In the genomic region with DNA sequence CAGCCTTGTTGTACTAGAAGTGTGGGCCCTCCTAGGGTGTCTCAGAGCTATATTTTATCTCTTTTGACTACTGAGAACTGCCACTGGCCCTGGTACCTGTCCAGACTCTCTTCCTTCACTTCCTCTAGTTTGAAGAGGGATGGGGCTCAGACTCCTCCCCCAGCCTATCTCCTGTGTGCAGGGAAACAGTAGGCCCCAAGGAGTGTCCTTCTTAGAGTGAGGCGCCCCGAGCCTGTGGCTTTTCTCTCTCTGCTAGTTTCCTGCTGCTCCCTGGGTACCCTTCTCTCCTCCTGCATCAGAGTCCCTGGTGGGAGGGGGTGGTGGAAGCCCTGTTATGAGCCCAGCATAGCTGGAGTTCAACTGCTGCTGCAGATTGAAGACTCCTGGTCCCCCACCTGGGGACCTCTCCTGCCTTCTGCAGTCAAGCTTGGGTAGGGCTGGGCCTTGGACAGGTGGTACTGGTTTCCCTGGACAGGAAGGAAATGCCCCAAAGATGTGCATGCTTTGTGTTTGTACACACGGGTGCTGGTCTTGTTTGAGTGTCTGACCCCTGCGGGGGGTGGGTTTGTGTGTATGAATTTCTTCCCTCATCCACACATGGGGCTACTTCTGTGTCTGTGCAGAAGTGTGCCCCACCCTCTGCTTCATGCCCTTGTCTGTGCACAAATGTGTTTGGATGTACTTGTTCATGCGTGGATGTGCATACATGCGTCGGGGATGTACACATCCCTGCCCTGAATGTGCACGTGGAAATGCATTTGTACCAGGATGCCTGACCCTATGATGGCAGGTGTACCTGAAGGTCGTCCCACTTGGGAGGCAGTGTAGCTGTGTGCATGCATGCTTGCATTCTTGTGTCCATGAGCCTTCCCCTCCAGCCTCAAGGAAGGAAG, we compare ENCODE assay signal across 8 cellular contexts. TPM values are rescaled to one million over a fixed set of nuclear protein-coding genes. Genes with fewer than 3 reads are reported as not detected.
DNase-seq lines count a peak whose midpoint lies in the region; ATAC-seq and TF ChIP-seq lines count a peak whose summit lies in the region.

No MANE protein-coding gene starts in this region.

- intact Hi-C loops in sigmoid colon (cut with DNase I) = no loop called here

- 47 to 52% methylated on average over 9 of the region's 9 CpGs for WGBS in sigmoid colon, 2 donors

- H3K9me3 ChIP-seq in SJSA1 (replicated peaks) (peaks cover 2% of the 10 kb centered on the region; the same call in 1 of the 2 replicates), fibroblast of lung (ENCODE audit: control insufficient read depth, insufficient read depth, low read depth, low read length) (no peaks in the 10 kb centered on the region), sigmoid colon (no peaks in the 10 kb centered on the region)

- no peak overlapping the region for H3K9ac ChIP-seq in fibroblast of lung (ENCODE audit: insufficient read depth, low read length)

- ATAC-seq in HG03442 (IDR thresholded peaks at IDR 0.05; ENCODE audit: unreplicated experiment) (no peak), GM18868 (IDR thresholded peaks at IDR 0.05; ENCODE audit: unreplicated experiment) (no peak)
- no peak for ATAC-seq in stimulated activated naive CD8-positive, alpha-beta T cell treated with anti-CD3 and anti-CD28 coated beads, Interleukin-15, amount 100 ng/mL, for 72 hours

- TF ChIP-seq CTCF in fibroblast of lung (conservative IDR thresholded peaks at IDR 0.05 in 1 of 2, IDR thresholded peaks at IDR 0.05 in 1 of 2; ENCODE audit: low read depth in 1 of 2, low read length in 2 of 2) = no peak
- no peak for TF ChIP-seq CTCF in sigmoid colon (IDR thresholded peaks at IDR 0.05)

- peaks cover 17% of the 10 kb centered on the region for H3K4me1 Mint-ChIP-seq in stimulated activated naive CD8-positive, alpha-beta T cell treated with anti-CD3 and anti-CD28 coated beads, Interleukin-15, amount 100 ng/mL, for 72 hours

- no peaks in the 10 kb centered on the region for H4K20me1 ChIP-seq in fibroblast of lung (ENCODE audit: control insufficient read depth, extremely low read depth, insufficient read depth, low read length)

- peaks cover 26% of the 10 kb centered on the region for H3K79me2 ChIP-seq in fibroblast of lung (ENCODE audit: control insufficient read depth, insufficient read depth, low read length)

- DNase-seq in H4 (ENCODE audit: low spot score) (peak; percentile 20), SJSA1 (ENCODE audit: low read depth in 1 of 2, low spot score in 2 of 2) (no peak), fibroblast of lung (ENCODE audit: low read depth in 2 of 2) (no peak), sigmoid colon (peak; percentile 64), NCI-H1417 treated with DMSO at 0.1 percent for 48 hours (lab: John Stamatoyannopoulos, UW) (no peak)
- DNase-seq in stimulated activated naive CD8-positive, alpha-beta T cell treated with anti-CD3 and anti-CD28 coated beads, Interleukin-15, amount 100 ng/mL, for 72 hours = no peak

- no peaks in the 10 kb centered on the region for H3K27me3 Mint-ChIP-seq in stimulated activated naive CD8-positive, alpha-beta T cell treated with anti-CD3 and anti-CD28 coated beads, Interleukin-15, amount 100 ng/mL, for 72 hours

- H3K36me3 ChIP-seq in SJSA1 (peaks cover 19% of the 10 kb centered on the region), fibroblast of lung (ENCODE audit: control insufficient read depth, insufficient read depth, low read length) (no peaks in the 10 kb centered on the region), sigmoid colon (no peaks in the 10 kb centered on the region)

- no peaks in the 10 kb centered on the region for H3K9me3 Mint-ChIP-seq in stimulated activated naive CD8-positive, alpha-beta T cell treated with anti-CD3 and anti-CD28 coated beads, Interleukin-15, amount 100 ng/mL, for 72 hours

- H3K4me1 ChIP-seq in SJSA1 (replicated peaks) = peaks cover 81% of the 10 kb centered on the region
- H3K4me1 ChIP-seq in fibroblast of lung (ENCODE audit: control insufficient read depth, extremely low read depth, insufficient read depth, low read length) = peaks cover 59% of the 10 kb centered on the region
- H3K4me1 ChIP-seq in sigmoid colon = peaks cover 0 to 96% (median 92%) of the 10 kb centered on the region in 4 donors

- TF ChIP-seq EP300 in sigmoid colon (IDR thresholded peaks at IDR 0.05) = no peak

- TF ChIP-seq POLR2A in sigmoid colon (IDR thresholded peaks at IDR 0.05) = no peak

- no peak overlapping the region for H3K4me3 ChIP-seq in SJSA1
- no peak overlapping the region for H3K4me3 ChIP-seq in fibroblast of lung (replicated peaks in 1 of 4; ENCODE audit: control extremely low read depth in 1 of 4, insufficient read depth in 1 of 4, low read depth in 3 of 4, low read length in 4 of 4)
- H3K4me3 ChIP-seq in sigmoid colon = peak overlapping the region in 2 of 4 donors; percentile 87 to 98

- no peak overlapping the region for H3K27ac Mint-ChIP-seq in stimulated activated naive CD8-positive, alpha-beta T cell treated with anti-CD3 and anti-CD28 coated beads, Interleukin-15, amount 100 ng/mL, for 72 hours

- H2AFZ ChIP-seq in fibroblast of lung (ENCODE audit: low read length) = no peak overlapping the region

- H3K27ac ChIP-seq in SJSA1 (peak overlapping the region; percentile 91), fibroblast of lung (ENCODE audit: insufficient read depth, low read length) (peak overlapping the region; percentile 24), sigmoid colon (peak overlapping the region; percentile 93 to 98 (median 96))

- H3K4me2 ChIP-seq in fibroblast of lung (ENCODE audit: extremely low read depth, insufficient read depth, low read length) = peak overlapping the region; percentile 17

- H3K27me3 ChIP-seq in SJSA1 (replicated peaks) = no peaks in the 10 kb centered on the region
- no peaks in the 10 kb centered on the region for H3K27me3 ChIP-seq in fibroblast of lung (ENCODE audit: control insufficient read depth, insufficient read depth, low read length)
- no peaks in the 10 kb centered on the region for H3K27me3 ChIP-seq in sigmoid colon

- peak overlapping the region in 1 of 2 donors; percentile 13 for H3K4me3 Mint-ChIP-seq in stimulated activated naive CD8-positive, alpha-beta T cell treated with anti-CD3 and anti-CD28 coated beads, Interleukin-15, amount 100 ng/mL, for 72 hours

RNA-seq across cellular contexts. Expression of a gene that starts 6.9 kb away (rescaled TPM):
- total RNA-seq in H4 (2014; rRNA removed; shearing (Covaris generic)) = 17.7 and 19.7 TPM in 2 replicates
- total RNA-seq in SJSA1 (2014; rRNA removed; shearing (Covaris generic)) = 30.7 and 38.5 TPM in 2 replicates
- total RNA-seq in fibroblast of lung = 7.8 and 10.5 TPM in 2 replicates
- 7.0 and 7.6 TPM in 2 replicates for polyA plus RNA-seq in fibroblast of lung
- 27.6 and 29.8 TPM in 2 replicates for polyA plus RNA-seq in fibroblast of lung (2012)
- 39.2 and 44.6 TPM in 2 replicates for polyA minus RNA-seq in fibroblast of lung (ENCODE audit: low replicate concordance)
- 10 to 100 TPM; 15.8 to 27.3 (median 20.5) TPM for total RNA-seq in sigmoid colon
- polyA plus RNA-seq in sigmoid colon = 10 to 100 TPM; 26.4 to 29.6 (median 27.8) TPM

RNA-seq across cellular contexts. Expression of a gene that starts 28.2 kb away (rescaled TPM):
- total RNA-seq in H4 (2014; rRNA removed; shearing (Covaris generic)) = 48.0 and 62.5 TPM in 2 replicates
- total RNA-seq in SJSA1 (2014; rRNA removed; shearing (Covaris generic)) = 95.8 and 97.8 TPM in 2 replicates
- total RNA-seq in fibroblast of lung (1.3 and 4.5 TPM in 2 replicates), sigmoid colon (1 to 10 TPM in 1 of 4 donors, under 1 TPM in 2, not detected in 1; 0.33 to 1.5 (median 0.83) TPM)
- polyA plus RNA-seq in fibroblast of lung (16.3 and 45.4 TPM in 2 replicates), sigmoid colon (10 to 100 TPM in 1 of 3 donors, 1 to 10 TPM in 2; 2.4 to 10.9 (median 8.6) TPM)
- polyA plus RNA-seq in fibroblast of lung (2012) = 9.1 and 27.8 TPM in 2 replicates
- polyA minus RNA-seq in fibroblast of lung (ENCODE audit: low replicate concordance) = 2.0 and 6.4 TPM in 2 replicates

RNA-seq across cellular contexts. Expression of a gene that starts 48.6 kb away (rescaled TPM):
- not detected in 2 replicates for total RNA-seq in H4 (2014; rRNA removed; shearing (Covaris generic))
- total RNA-seq in SJSA1 (2014; rRNA removed; shearing (Covaris generic)) = not detected in 2 replicates
- 3.9 and 4.3 TPM in 2 replicates for total RNA-seq in fibroblast of lung
- 0.16 and 0.99 TPM in 2 replicates for polyA plus RNA-seq in fibroblast of lung
- polyA plus RNA-seq in fibroblast of lung (2012) = 0.36 TPM in 1 of 2 replicates, not detected in the other
- 0.63 TPM in 1 of 2 replicates, not detected in the other for polyA minus RNA-seq in fibroblast of lung (ENCODE audit: low replicate concordance)
- total RNA-seq in sigmoid colon = 1 to 10 TPM in 1 of 4 donors, under 1 TPM in 1, not detected in 2; 0.49 to 2.1 TPM
- polyA plus RNA-seq in sigmoid colon = under 1 TPM in 1 of 3 donors, not detected in 2; 0.64 TPM

Comparison
In these comparisons a context has a peak if more than half of its experiments do, and no peak if none do; other contexts are left out.
1. DNase-seq: peak in H4 (single experiment) and sigmoid colon (single experiment); none in SJSA1 (0 of 2), fibroblast of lung (0 of 2), stimulated activated naive CD8-positive, alpha-beta T cell treated with anti-CD3 and anti-CD28 coated beads, Interleukin-15, amount 100 ng/mL, for 72 hours (0 of 2) and NCI-H1417 treated with DMSO at 0.1 percent for 48 hours (single experiment).
2. H3K27ac ChIP-seq: peak in every context shown above with its lines; median percentile 96 in sigmoid colon; 91 in SJSA1; 24 in fibroblast of lung.